In the genomic region with DNA sequence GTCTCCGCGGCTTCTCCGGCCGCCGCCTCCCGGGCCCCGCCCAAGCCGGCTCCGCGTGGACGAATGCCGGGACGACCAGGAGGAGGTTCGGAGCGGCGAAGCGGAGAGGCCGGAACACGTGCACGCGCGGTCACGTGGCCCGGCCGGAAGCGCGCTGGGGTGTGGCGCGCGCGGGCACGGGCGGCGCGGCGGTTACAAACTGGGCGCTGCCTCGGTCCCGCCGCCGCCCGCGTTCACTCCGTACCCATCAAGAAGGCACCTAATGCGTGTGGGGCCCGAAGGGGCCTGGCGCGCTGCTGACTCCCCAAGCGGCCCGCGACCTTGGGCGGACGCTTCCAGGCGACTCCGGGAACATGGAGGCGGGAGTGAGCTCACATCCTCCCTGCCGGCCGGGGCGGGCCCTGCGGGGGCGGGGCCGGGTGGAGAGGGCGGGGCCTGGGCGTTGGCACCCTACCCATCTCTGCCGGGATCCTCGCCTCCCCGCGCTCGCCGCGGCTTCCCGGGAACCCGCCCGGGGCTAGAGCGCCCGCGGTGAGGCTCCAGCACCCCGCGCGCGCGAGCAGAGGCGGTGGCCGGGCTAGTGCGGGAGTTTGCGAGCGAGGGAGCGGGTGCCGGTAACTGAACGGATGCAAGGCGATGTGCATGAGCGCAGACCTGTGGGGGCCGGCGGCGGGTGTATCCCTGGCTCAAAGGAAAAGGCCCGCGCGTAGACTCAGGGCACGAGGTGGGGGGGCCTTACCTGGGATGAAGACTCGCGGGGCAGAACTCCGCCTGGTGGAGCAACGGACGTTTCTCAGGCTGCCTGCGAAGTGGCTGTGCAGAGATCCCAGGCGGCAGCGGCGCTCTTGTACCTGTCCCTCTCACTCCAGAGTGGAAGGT, we compare ENCODE assay signal across 1 cellular context.
TF ChIP-seq lines count a peak whose summit lies in the region.

TSS of gene TMEM185B (minus strand) at position 367 of the 879 bp plus-strand sequence. CDS start 424 bp downstream, outside the sequence.

TF ChIP-seq in GM12878, 131 proteins besides CTCF, POLR2A, EP300 and RAD21 (continued from another document and continues in another):
- TF ChIP-seq CREB1 (IDR thresholded peaks at IDR 0.05; ENCODE audit: low read depth), result no peak
- TF ChIP-seq ZBED1 (IDR thresholded peaks at IDR 0.05; ENCODE audit: borderline replicate concordance), result no peak
- peak; percentile 85; the same call in 1 of the 2 replicates for TF ChIP-seq RB1 (IDR thresholded peaks at IDR 0.05; ENCODE audit: borderline replicate concordance)
- peak; percentile 88 for TF ChIP-seq PAX5 (IDR thresholded peaks at IDR 0.05; ENCODE audit: borderline replicate concordance, low read depth, low read length)
- peak; percentile 89 for TF ChIP-seq DPF2 (IDR thresholded peaks at IDR 0.05)
- peak; percentile 98 to 100 for TF ChIP-seq BHLHE40 (IDR thresholded peaks at IDR 0.05; ENCODE audit: borderline replicate concordance in 1 of 2, low read depth in 2 of 2, low read length in 1 of 2)
- no peak for TF ChIP-seq PAX8 (IDR thresholded peaks at IDR 0.05)
- 0 out of 2 replicates have a peak, but pooled peaks have one; percentile 16 for TF ChIP-seq CHD2 (IDR thresholded peaks at IDR 0.05; ENCODE audit: borderline replicate concordance, low read depth, low read length)
- TF ChIP-seq RUNX3 (IDR thresholded peaks at IDR 0.05; ENCODE audit: low read length), result peak; percentile 44
- TF ChIP-seq FOXK2 (IDR thresholded peaks at IDR 0.05), result no peak
- TF ChIP-seq, protein P1, sequence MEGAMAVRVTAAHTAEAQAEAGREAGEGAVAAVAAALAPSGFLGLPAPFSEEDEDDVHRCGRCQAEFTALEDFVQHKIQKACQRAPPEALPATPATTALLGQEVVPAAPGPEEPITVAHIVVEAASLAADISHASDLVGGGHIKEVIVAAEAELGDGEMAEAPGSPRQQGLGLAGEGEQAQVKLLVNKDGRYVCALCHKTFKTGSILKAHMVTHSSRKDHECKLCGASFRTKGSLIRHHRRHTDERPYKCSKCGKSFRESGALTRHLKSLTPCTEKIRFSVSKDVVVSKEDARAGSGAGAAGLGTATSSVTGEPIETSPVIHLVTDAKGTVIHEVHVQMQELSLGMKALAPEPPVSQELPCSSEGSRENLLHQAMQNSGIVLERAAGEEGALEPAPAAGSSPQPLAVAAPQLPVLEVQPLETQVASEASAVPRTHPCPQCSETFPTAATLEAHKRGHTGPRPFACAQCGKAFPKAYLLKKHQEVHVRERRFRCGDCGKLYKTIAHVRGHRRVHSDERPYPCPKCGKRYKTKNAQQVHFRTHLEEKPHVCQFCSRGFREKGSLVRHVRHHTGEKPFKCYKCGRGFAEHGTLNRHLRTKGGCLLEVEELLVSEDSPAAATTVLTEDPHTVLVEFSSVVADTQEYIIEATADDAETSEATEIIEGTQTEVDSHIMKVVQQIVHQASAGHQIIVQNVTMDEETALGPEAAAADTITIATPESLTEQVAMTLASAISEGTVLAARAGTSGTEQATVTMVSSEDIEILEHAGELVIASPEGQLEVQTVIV (IDR thresholded peaks at IDR 0.05; ENCODE audit: borderline replicate concordance, partially characterized antibody), result no peak
- TF ChIP-seq, protein P2, sequence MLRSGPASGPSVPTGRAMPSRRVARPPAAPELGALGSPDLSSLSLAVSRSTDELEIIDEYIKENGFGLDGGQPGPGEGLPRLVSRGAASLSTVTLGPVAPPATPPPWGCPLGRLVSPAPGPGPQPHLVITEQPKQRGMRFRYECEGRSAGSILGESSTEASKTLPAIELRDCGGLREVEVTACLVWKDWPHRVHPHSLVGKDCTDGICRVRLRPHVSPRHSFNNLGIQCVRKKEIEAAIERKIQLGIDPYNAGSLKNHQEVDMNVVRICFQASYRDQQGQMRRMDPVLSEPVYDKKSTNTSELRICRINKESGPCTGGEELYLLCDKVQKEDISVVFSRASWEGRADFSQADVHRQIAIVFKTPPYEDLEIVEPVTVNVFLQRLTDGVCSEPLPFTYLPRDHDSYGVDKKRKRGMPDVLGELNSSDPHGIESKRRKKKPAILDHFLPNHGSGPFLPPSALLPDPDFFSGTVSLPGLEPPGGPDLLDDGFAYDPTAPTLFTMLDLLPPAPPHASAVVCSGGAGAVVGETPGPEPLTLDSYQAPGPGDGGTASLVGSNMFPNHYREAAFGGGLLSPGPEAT (IDR thresholded peaks at IDR 0.05; ENCODE audit: low read depth), result 0 out of 2 replicates have a peak, but pooled peaks have one; percentile 22
- no peak for TF ChIP-seq MYB (IDR thresholded peaks at IDR 0.05; ENCODE audit: borderline replicate concordance, low read depth, low read length)
- peak; percentile 60 for TF ChIP-seq ZNF24 (IDR thresholded peaks at IDR 0.05)
- no peak for TF ChIP-seq HDAC2 (IDR thresholded peaks at IDR 0.05)
- peak; percentile 95 for TF ChIP-seq MXI1 (IDR thresholded peaks at IDR 0.05; ENCODE audit: low read depth, low read length)
- no peak for TF ChIP-seq HDAC6 (IDR thresholded peaks at IDR 0.05; ENCODE audit: unreplicated experiment)
- TF ChIP-seq TCF7 (IDR thresholded peaks at IDR 0.05; ENCODE audit: borderline replicate concordance), result no peak
- no peak for TF ChIP-seq YBX1 (IDR thresholded peaks at IDR 0.05)
- no peak for TF ChIP-seq SPI1 (IDR thresholded peaks at IDR 0.05; ENCODE audit: borderline replicate concordance, insufficient read depth, low read depth, low read length)
- TF ChIP-seq HCFC1 (IDR thresholded peaks at IDR 0.05; ENCODE audit: low read length), result no peak
- TF ChIP-seq EZH2 (IDR thresholded peaks at IDR 0.05; ENCODE audit: borderline replicate concordance, control insufficient read depth, low read depth, low read length), result no peak
- peak; percentile 79; the same call in 1 of the 2 replicates for TF ChIP-seq ASH2L (IDR thresholded peaks at IDR 0.05; ENCODE audit: borderline replicate concordance, low read depth)
- TF ChIP-seq CHD4 (IDR thresholded peaks at IDR 0.05), result no peak
- TF ChIP-seq BCLAF1 (IDR thresholded peaks at IDR 0.05), result peak; percentile 68; the same call in 1 of the 2 replicates
- TF ChIP-seq TCF12 (IDR thresholded peaks at IDR 0.05; ENCODE audit: low read depth, low read length), result no peak
- no peak for TF ChIP-seq SRF (IDR thresholded peaks at IDR 0.05; ENCODE audit: low read depth in 2 of 2, low read length in 2 of 2)
- peak; percentile 48; the same call in 1 of the 2 replicates for TF ChIP-seq TCF3 (IDR thresholded peaks at IDR 0.05; ENCODE audit: borderline replicate concordance, insufficient read depth, low read depth, low read length)
- no peak for TF ChIP-seq BMI1 (IDR thresholded peaks at IDR 0.05; ENCODE audit: borderline replicate concordance)
- TF ChIP-seq, protein P3, sequence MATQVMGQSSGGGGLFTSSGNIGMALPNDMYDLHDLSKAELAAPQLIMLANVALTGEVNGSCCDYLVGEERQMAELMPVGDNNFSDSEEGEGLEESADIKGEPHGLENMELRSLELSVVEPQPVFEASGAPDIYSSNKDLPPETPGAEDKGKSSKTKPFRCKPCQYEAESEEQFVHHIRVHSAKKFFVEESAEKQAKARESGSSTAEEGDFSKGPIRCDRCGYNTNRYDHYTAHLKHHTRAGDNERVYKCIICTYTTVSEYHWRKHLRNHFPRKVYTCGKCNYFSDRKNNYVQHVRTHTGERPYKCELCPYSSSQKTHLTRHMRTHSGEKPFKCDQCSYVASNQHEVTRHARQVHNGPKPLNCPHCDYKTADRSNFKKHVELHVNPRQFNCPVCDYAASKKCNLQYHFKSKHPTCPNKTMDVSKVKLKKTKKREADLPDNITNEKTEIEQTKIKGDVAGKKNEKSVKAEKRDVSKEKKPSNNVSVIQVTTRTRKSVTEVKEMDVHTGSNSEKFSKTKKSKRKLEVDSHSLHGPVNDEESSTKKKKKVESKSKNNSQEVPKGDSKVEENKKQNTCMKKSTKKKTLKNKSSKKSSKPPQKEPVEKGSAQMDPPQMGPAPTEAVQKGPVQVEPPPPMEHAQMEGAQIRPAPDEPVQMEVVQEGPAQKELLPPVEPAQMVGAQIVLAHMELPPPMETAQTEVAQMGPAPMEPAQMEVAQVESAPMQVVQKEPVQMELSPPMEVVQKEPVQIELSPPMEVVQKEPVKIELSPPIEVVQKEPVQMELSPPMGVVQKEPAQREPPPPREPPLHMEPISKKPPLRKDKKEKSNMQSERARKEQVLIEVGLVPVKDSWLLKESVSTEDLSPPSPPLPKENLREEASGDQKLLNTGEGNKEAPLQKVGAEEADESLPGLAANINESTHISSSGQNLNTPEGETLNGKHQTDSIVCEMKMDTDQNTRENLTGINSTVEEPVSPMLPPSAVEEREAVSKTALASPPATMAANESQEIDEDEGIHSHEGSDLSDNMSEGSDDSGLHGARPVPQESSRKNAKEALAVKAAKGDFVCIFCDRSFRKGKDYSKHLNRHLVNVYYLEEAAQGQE (IDR thresholded peaks at IDR 0.05; ENCODE audit: low read depth, low read length), result no peak
- no peak for TF ChIP-seq CBX3 (IDR thresholded peaks at IDR 0.05; ENCODE audit: borderline replicate concordance, low read depth)
- TF ChIP-seq NFXL1 (IDR thresholded peaks at IDR 0.05; ENCODE audit: borderline replicate concordance), result 0 out of 2 replicates have a peak, but pooled peaks have one; percentile 37
- no peak for TF ChIP-seq ZZZ3 (IDR thresholded peaks at IDR 0.05; ENCODE audit: control insufficient read depth, insufficient read length, low read depth)
- TF ChIP-seq, protein P4, sequence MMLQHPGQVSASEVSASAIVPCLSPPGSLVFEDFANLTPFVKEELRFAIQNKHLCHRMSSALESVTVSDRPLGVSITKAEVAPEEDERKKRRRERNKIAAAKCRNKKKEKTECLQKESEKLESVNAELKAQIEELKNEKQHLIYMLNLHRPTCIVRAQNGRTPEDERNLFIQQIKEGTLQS (IDR thresholded peaks at IDR 0.05; ENCODE audit: borderline replicate concordance, extremely low read depth, low read depth, low read length), result peak; percentile 91
- TF ChIP-seq CREM (IDR thresholded peaks at IDR 0.05; ENCODE audit: low read depth), result peak; percentile 43; the same call in 1 of the 2 replicates
- TF ChIP-seq, protein P5, sequence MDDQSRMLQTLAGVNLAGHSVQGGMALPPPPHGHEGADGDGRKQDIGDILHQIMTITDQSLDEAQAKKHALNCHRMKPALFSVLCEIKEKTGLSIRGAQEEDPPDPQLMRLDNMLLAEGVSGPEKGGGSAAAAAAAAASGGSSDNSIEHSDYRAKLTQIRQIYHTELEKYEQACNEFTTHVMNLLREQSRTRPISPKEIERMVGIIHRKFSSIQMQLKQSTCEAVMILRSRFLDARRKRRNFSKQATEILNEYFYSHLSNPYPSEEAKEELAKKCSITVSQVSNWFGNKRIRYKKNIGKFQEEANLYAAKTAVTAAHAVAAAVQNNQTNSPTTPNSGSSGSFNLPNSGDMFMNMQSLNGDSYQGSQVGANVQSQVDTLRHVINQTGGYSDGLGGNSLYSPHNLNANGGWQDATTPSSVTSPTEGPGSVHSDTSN (IDR thresholded peaks at IDR 0.05; ENCODE audit: insufficient replicate concordance, low read depth, low read length), result no peak
- peak; percentile 93 for TF ChIP-seq BACH1 (IDR thresholded peaks at IDR 0.05; ENCODE audit: borderline replicate concordance)
- TF ChIP-seq BRCA1 (IDR thresholded peaks at IDR 0.05; ENCODE audit: low read depth, low read length), result no peak
- TF ChIP-seq, protein P6, sequence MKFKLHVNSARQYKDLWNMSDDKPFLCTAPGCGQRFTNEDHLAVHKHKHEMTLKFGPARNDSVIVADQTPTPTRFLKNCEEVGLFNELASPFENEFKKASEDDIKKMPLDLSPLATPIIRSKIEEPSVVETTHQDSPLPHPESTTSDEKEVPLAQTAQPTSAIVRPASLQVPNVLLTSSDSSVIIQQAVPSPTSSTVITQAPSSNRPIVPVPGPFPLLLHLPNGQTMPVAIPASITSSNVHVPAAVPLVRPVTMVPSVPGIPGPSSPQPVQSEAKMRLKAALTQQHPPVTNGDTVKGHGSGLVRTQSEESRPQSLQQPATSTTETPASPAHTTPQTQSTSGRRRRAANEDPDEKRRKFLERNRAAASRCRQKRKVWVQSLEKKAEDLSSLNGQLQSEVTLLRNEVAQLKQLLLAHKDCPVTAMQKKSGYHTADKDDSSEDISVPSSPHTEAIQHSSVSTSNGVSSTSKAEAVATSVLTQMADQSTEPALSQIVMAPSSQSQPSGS (IDR thresholded peaks at IDR 0.05; ENCODE audit: low read length), result no peak
- TF ChIP-seq, protein P7, sequence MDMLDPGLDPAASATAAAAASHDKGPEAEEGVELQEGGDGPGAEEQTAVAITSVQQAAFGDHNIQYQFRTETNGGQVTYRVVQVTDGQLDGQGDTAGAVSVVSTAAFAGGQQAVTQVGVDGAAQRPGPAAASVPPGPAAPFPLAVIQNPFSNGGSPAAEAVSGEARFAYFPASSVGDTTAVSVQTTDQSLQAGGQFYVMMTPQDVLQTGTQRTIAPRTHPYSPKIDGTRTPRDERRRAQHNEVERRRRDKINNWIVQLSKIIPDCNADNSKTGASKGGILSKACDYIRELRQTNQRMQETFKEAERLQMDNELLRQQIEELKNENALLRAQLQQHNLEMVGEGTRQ (IDR thresholded peaks at IDR 0.05; ENCODE audit: borderline replicate concordance, low read depth, low read length), result peak; percentile 95
- TF ChIP-seq RFX5 (IDR thresholded peaks at IDR 0.05; ENCODE audit: low read depth, low read length), result no peak
- no peak for TF ChIP-seq STAT3 (IDR thresholded peaks at IDR 0.05; ENCODE audit: low read depth, low read length)
- TF ChIP-seq SREBF2 (IDR thresholded peaks at IDR 0.05; ENCODE audit: low read length), result no peak
